ENCODE assay signal across 1 cellular context in the genomic region with DNA sequence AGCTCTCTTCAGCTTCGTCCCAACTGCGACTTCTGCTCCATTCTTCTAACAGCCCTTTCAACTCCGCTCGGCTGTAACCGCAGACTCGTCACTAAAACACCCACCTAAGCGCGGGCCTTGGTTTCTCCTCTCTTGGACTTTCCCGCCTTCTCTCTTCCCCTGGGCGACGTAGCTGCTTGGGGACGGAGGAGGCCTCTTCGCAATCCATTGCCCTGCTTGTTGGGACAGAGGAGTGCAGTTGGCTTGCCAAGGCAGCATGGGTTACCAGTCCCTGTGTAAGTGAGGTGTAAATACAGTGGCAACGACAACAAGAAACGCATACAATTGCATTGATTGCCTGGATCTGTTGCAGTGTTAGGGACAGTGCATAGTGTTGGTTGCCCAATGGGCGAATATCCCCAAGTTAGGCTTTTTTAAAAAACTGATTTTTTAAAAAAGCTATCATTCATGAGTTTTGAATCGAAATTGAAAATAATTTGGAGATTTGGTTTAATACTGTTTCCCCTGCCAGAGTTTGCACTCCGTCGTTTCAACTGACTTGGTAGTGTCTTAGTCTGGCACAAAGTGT.
TF ChIP-seq lines count a peak whose summit lies in the region.

No MANE protein-coding gene starts in this region.

TF ChIP-seq in GM23338, 12 proteins besides CTCF, POLR2A, EP300 and RAD21 (continued from another document):
- TF ChIP-seq, protein P1, sequence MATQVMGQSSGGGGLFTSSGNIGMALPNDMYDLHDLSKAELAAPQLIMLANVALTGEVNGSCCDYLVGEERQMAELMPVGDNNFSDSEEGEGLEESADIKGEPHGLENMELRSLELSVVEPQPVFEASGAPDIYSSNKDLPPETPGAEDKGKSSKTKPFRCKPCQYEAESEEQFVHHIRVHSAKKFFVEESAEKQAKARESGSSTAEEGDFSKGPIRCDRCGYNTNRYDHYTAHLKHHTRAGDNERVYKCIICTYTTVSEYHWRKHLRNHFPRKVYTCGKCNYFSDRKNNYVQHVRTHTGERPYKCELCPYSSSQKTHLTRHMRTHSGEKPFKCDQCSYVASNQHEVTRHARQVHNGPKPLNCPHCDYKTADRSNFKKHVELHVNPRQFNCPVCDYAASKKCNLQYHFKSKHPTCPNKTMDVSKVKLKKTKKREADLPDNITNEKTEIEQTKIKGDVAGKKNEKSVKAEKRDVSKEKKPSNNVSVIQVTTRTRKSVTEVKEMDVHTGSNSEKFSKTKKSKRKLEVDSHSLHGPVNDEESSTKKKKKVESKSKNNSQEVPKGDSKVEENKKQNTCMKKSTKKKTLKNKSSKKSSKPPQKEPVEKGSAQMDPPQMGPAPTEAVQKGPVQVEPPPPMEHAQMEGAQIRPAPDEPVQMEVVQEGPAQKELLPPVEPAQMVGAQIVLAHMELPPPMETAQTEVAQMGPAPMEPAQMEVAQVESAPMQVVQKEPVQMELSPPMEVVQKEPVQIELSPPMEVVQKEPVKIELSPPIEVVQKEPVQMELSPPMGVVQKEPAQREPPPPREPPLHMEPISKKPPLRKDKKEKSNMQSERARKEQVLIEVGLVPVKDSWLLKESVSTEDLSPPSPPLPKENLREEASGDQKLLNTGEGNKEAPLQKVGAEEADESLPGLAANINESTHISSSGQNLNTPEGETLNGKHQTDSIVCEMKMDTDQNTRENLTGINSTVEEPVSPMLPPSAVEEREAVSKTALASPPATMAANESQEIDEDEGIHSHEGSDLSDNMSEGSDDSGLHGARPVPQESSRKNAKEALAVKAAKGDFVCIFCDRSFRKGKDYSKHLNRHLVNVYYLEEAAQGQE (IDR thresholded peaks at IDR 0.05; ENCODE audit: unreplicated experiment): no peak
- TF ChIP-seq, protein P2, sequence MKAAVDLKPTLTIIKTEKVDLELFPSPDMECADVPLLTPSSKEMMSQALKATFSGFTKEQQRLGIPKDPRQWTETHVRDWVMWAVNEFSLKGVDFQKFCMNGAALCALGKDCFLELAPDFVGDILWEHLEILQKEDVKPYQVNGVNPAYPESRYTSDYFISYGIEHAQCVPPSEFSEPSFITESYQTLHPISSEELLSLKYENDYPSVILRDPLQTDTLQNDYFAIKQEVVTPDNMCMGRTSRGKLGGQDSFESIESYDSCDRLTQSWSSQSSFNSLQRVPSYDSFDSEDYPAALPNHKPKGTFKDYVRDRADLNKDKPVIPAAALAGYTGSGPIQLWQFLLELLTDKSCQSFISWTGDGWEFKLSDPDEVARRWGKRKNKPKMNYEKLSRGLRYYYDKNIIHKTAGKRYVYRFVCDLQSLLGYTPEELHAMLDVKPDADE (IDR thresholded peaks at IDR 0.05): no peak; the same call in 1 of the 2 replicates
- no peak for TF ChIP-seq ZNF114 (CRISPR knock-in tag; IDR thresholded peaks at IDR 0.05)
- no peak for TF ChIP-seq EZH2phosphoT487 (IDR thresholded peaks at IDR 0.05; ENCODE audit: unreplicated experiment)
- no peak for TF ChIP-seq NANOG (IDR thresholded peaks at IDR 0.05; ENCODE audit: borderline replicate concordance)
- no peak for TF ChIP-seq EZH2 (IDR thresholded peaks at IDR 0.05; ENCODE audit: low read depth, unreplicated experiment)
- TF ChIP-seq STAT1 (IDR thresholded peaks at IDR 0.05; ENCODE audit: unreplicated experiment): no peak
- no peak for TF ChIP-seq POLR2AphosphoS5 (IDR thresholded peaks at IDR 0.05; ENCODE audit: low read depth)
TF ChIP-seq in GM23338: peak in this region for 0.
